Comparison of ENCODE assay signal across 13 cellular contexts in the genomic region with DNA sequence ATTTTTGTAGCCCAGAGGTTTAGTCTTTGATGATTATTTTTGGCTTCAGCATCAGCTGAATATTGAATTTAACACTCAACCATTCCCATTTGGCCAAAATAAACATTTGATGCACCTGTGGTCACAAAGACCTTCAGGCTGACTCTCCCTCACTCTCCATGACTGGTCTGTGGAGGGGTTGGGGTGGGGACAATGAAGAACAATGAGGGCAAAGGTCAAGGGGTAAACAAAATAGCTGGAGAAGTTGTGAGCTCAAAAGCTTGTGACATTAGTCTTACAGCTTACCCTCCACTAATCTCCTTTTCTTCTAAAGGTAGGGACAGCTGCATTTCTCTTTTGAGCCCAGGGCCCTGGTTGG.
"Had no signal": no experiment of that assay in that cellular context is flagged by ENCODE, and none has a peak within 500 bp of the region (broad histone marks: within the 10 kb centered on the region; RNA-seq: fewer than 3 reads in every experiment).

No MANE protein-coding gene starts in this region.

- H3K4me1 ChIP-seq: esophagus muscularis mucosa, suprapubic skin, upper lobe of left lung had no signal

- H3K27me3 ChIP-seq: esophagus muscularis mucosa, suprapubic skin, upper lobe of left lung had no signal

- H3K27ac Mint-ChIP-seq: naive thymus-derived CD8-positive, alpha-beta T cell had no signal

- H3K27ac ChIP-seq: esophagus muscularis mucosa, suprapubic skin, upper lobe of left lung had no signal

- DNase-seq: activated CD4-positive, alpha-beta T cell treated with anti-CD3 and anti-CD28 coated beads, Interleukin-2, amount 50 U/mL, for 4 hours; activated T-cell treated with anti-CD3 and anti-CD28 coated beads, Interleukin-2, amount 50 U/mL, for 1 hour; left colon; mucosa of descending colon; naive thymus-derived CD8-positive, alpha-beta T cell; occipital lobe; stimulated activated CD4-positive, alpha-beta T cell treated with anti-CD3 and anti-CD28 coated beads, Interleukin-12 subunit alpha, Interleukin-12 subunit beta, amount 100 ng/mL, for 4 hours; stimulated activated CD4-positive, alpha-beta T cell treated with anti-CD3 and anti-CD28 coated beads, Interleukin-2, amount 100 ng/mL, for 48 hours; stimulated activated naive CD4-positive, alpha-beta T cell treated with Interleukin-2 at 50 U/mL for 16 hours; upper lobe of left lung had no signal

- H3K27me3 Mint-ChIP-seq: activated naive CD4-positive, alpha-beta T cell treated with anti-CD3 and anti-CD28 coated beads, Interleukin-2, amount 50 U/mL, for 24 hours had no signal

- H3K36me3 Mint-ChIP-seq: activated naive CD4-positive, alpha-beta T cell treated with anti-CD3 and anti-CD28 coated beads, Interleukin-2, amount 50 U/mL, for 24 hours; naive thymus-derived CD8-positive, alpha-beta T cell had no signal

- H3K4me3 ChIP-seq: esophagus muscularis mucosa, mucosa of descending colon, suprapubic skin, upper lobe of left lung had no signal

- H3K9me3 ChIP-seq: esophagus muscularis mucosa, mucosa of descending colon, suprapubic skin, upper lobe of left lung had no signal

- H3K9me3 Mint-ChIP-seq: activated naive CD4-positive, alpha-beta T cell treated with anti-CD3 and anti-CD28 coated beads, Interleukin-2, amount 50 U/mL, for 24 hours; naive thymus-derived CD8-positive, alpha-beta T cell had no signal

- H3K36me3 ChIP-seq: esophagus muscularis mucosa, suprapubic skin, upper lobe of left lung had no signal

- H3K4me3 Mint-ChIP-seq: activated naive CD4-positive, alpha-beta T cell treated with anti-CD3 and anti-CD28 coated beads, Interleukin-2, amount 50 U/mL, for 24 hours; naive thymus-derived CD8-positive, alpha-beta T cell had no signal
